ENCODE assay signal across 8 cellular contexts in genomic region chr19:8578642-8579265, GRCh38. TPM values are rescaled to one million over a fixed set of nuclear protein-coding genes. Genes with fewer than 3 reads are reported as not detected.
DNase-seq lines count a peak whose midpoint lies in the region; ATAC-seq and TF ChIP-seq lines count a peak whose summit lies in the region.

No MANE protein-coding gene starts in this region.

- CTCF ChIA-PET in A673 (lab: Charles Lee), result interaction anchor here (0.5 to 1.2 kb wide), 7 partner anchors 14 to 260 kb away, joined by 3 to 5 read pairs (median 3); partner anchors contain the start of gene HNRNPM
- CTCF ChIA-PET in activated CD8-positive, alpha-beta memory T cell treated with anti-CD3 and anti-CD28 coated beads, Interleukin-2, amount 10 ng/mL, durations not matched to agents 7 days and 5 days (lab: Charles Lee), result interaction anchor here (0.8 to 9.4 kb wide), 36 partner anchors 9 to 231 kb away, joined by 3 to 216 read pairs (median 6); partner anchors contain the start of genes HNRNPM, MARCHF2 and ZNF414

- H3K27ac ChIP-seq in A673 (ENCODE audit: low read depth, low read length, poor library complexity, severe bottlenecking) (no peak overlapping the region), endodermal cell (ENCODE audit: low read depth, low read length) (no peak overlapping the region)

- POLR2A ChIA-PET in A673 (lab: Charles Lee; ENCODE audit: low non-redundant PET), result no interaction called here

- H3K4me3 Mint-ChIP-seq in activated CD8-positive, alpha-beta memory T cell treated with anti-CD3 and anti-CD28 coated beads, Interleukin-2, amount 10 ng/mL, durations not matched to agents 7 days and 5 days, result peak overlapping the region; percentile 37
- H3K4me3 Mint-ChIP-seq in endodermal cell, result no peak overlapping the region

- peaks cover 28% of the 10 kb centered on the region for H3K36me3 Mint-ChIP-seq in activated CD8-positive, alpha-beta memory T cell treated with anti-CD3 and anti-CD28 coated beads, Interleukin-2, amount 10 ng/mL, durations not matched to agents 7 days and 5 days
- H3K36me3 Mint-ChIP-seq in endodermal cell (ENCODE audit: low read depth), result no peaks in the 10 kb centered on the region

- peaks cover 7% of the 10 kb centered on the region for H3K27me3 Mint-ChIP-seq in activated CD8-positive, alpha-beta memory T cell treated with anti-CD3 and anti-CD28 coated beads, Interleukin-2, amount 10 ng/mL, durations not matched to agents 7 days and 5 days
- H3K27me3 Mint-ChIP-seq in endodermal cell (ENCODE audit: insufficient read depth), result peaks cover 18% of the 10 kb centered on the region

- intact Hi-C loops in A673 (cut with micrococcal nuclease; ENCODE audit: unreplicated experiment), result no loop called here

- BruUV-seq in A673 (replicated peaks; lab: Mats Ljungman, UMichigan), result no TSS peak

- H3K9me3 Mint-ChIP-seq in activated CD8-positive, alpha-beta memory T cell treated with anti-CD3 and anti-CD28 coated beads, Interleukin-2, amount 10 ng/mL, durations not matched to agents 7 days and 5 days (ENCODE audit: low read depth), result no peaks in the 10 kb centered on the region
- H3K9me3 Mint-ChIP-seq in endodermal cell, result no peaks in the 10 kb centered on the region

- H3K27me3 ChIP-seq in A673 (replicated peaks; ENCODE audit: insufficient read depth, low read depth, low read length, poor library complexity) (no peaks in the 10 kb centered on the region), endodermal cell (ENCODE audit: control insufficient read depth, insufficient read depth, low read length, poor library complexity, severe bottlenecking) (no peaks in the 10 kb centered on the region)

- DNase-seq in A673 (ENCODE audit: low spot score) (peak; percentile 81), GM13977 (ENCODE audit: low spot score) (peak; percentile 84), NOMO-1 treated with dmso at 0.1 percent for 144 hours (lab: John Stamatoyannopoulos, UW; ENCODE audit: unreplicated experiment) (peak; percentile 64), endodermal cell (peak; percentile 95), myocyte (ENCODE audit: low read depth) (peak; percentile 69)
- peak; percentile 89 for DNase-seq in activated CD8-positive, alpha-beta memory T cell treated with anti-CD3 and anti-CD28 coated beads, Interleukin-2, amount 10 ng/mL, durations not matched to agents 7 days and 5 days
- DNase-seq in stimulated activated CD8-positive, alpha-beta memory T cell treated with anti-CD3 and anti-CD28 coated beads, Interleukin-7, amount 100 ng/mL, for 4 hours (ENCODE audit: low read depth in 2 of 2), result peak; percentile 60 to 67

- no peaks in the 10 kb centered on the region for H3K36me3 ChIP-seq in A673 (ENCODE audit: insufficient read depth, low read length, poor library complexity, severe bottlenecking)
- H3K36me3 ChIP-seq in endodermal cell (ENCODE audit: control insufficient read depth, insufficient read depth, low read length), result no peaks in the 10 kb centered on the region

- no peak overlapping the region for H3K9ac ChIP-seq in endodermal cell (ENCODE audit: extremely low read depth, low read length, poor library complexity, severe bottlenecking)

- in situ Hi-C loops in GM13977 (cut with MboI; ENCODE audit: low pct_unique_long_range_greater_than_20kb, low sequenced_read_pairs, unreplicated experiment), result no loop called here

- H3K27ac Mint-ChIP-seq in activated CD8-positive, alpha-beta memory T cell treated with anti-CD3 and anti-CD28 coated beads, Interleukin-2, amount 10 ng/mL, durations not matched to agents 7 days and 5 days, result peak overlapping the region; percentile 62
- H3K27ac Mint-ChIP-seq in endodermal cell, result no peak overlapping the region

- peaks cover 15% of the 10 kb centered on the region for H3K4me1 ChIP-seq in A673 (ENCODE audit: insufficient read depth, low read length, poor library complexity, severe bottlenecking)
- peaks cover 5% of the 10 kb centered on the region for H3K4me1 ChIP-seq in endodermal cell (ENCODE audit: control insufficient read depth, insufficient read depth, low read length)

- TF ChIP-seq CTCF in A673 (conservative IDR thresholded peaks at IDR 0.05; ENCODE audit: low read depth, low read length) (peak; percentile 98), GM13977 (IDR thresholded peaks at IDR 0.05; ENCODE audit: extremely low read depth, insufficient read depth, missing control alignments) (peak; percentile 89), endodermal cell (conservative IDR thresholded peaks at IDR 0.05) (peak; percentile 94)

- ATAC-seq in activated CD8-positive, alpha-beta memory T cell treated with anti-CD3 and anti-CD28 coated beads, Interleukin-2, amount 10 ng/mL, durations not matched to agents 7 days and 5 days, result no peak
- no peak for ATAC-seq in HG02759 (IDR thresholded peaks at IDR 0.05; ENCODE audit: unreplicated experiment)

- H3K4me1 Mint-ChIP-seq in activated CD8-positive, alpha-beta memory T cell treated with anti-CD3 and anti-CD28 coated beads, Interleukin-2, amount 10 ng/mL, durations not matched to agents 7 days and 5 days, result peaks cover 48% of the 10 kb centered on the region
- peaks cover 4% of the 10 kb centered on the region for H3K4me1 Mint-ChIP-seq in endodermal cell

- H3K4me3 ChIP-seq in A673 (ENCODE audit: low read depth, low read length, poor library complexity, severe bottlenecking) (no peak overlapping the region), endodermal cell (ENCODE audit: low read length) (no peak overlapping the region)

- 42 to 46% methylated on average over 16 to 17 of the region's 17 CpGs for WGBS in endodermal cell (ENCODE audit: insufficient coverage in 1 of 2, insufficient read length in 1 of 2), 2 experiments

- H3K9me3 ChIP-seq in A673 (ENCODE audit: low read depth, low read length, poor library complexity, severe bottlenecking), result no peaks in the 10 kb centered on the region
- no peaks in the 10 kb centered on the region for H3K9me3 ChIP-seq in endodermal cell (ENCODE audit: control insufficient read depth, low read length)

RNA-seq across cellular contexts. Expression of gene MYO1F, which starts 1.5 kb away (rescaled TPM):
- 0.26 and 0.37 TPM in 2 replicates for total RNA-seq in A673 (2021)
- 100 to 1,000 TPM; 250 to 441 TPM for total RNA-seq in activated CD8-positive, alpha-beta memory T cell treated with anti-CD3 and anti-CD28 coated beads, Interleukin-2, amount 10 ng/mL, durations not matched to agents 7 days and 5 days
- 1 to 10 TPM in 1 of 2 donors, under 1 TPM in 1; 0.57 to 1.1 TPM for total RNA-seq in endodermal cell
- 0.68 TPM for polyA plus RNA-seq in endodermal cell (2013, experiment 1 of 2)
- polyA plus RNA-seq in endodermal cell (2013, experiment 2 of 2), result 0.33 TPM
- total RNA-seq in myocyte, result 0.21 TPM in 1 of 2 replicates, not detected in the other
- polyA plus RNA-seq in myocyte (2012), result 1.7 TPM

RNA-seq across cellular contexts. Expression of gene ADAMTS10, which starts 31.8 kb away (rescaled TPM):
- total RNA-seq in A673 (2021) (29.5 and 40.5 TPM in 2 replicates), endodermal cell (10 to 100 TPM; 19.3 to 35.9 TPM), myocyte (0.83 TPM in 1 of 2 replicates, not detected in the other)
- total RNA-seq in activated CD8-positive, alpha-beta memory T cell treated with anti-CD3 and anti-CD28 coated beads, Interleukin-2, amount 10 ng/mL, durations not matched to agents 7 days and 5 days, result 1 to 10 TPM; 1.2 to 3.3 TPM
- 45.0 TPM for polyA plus RNA-seq in endodermal cell (2013, experiment 1 of 2)
- polyA plus RNA-seq in endodermal cell (2013, experiment 2 of 2), result 37.3 TPM
- 1.7 TPM for polyA plus RNA-seq in myocyte (2012)

RNA-seq across cellular contexts. Expression of gene NFILZ, which starts 51.7 kb away (rescaled TPM):
- total RNA-seq in A673 (2021), result not detected in 2 replicates
- not detected for total RNA-seq in activated CD8-positive, alpha-beta memory T cell treated with anti-CD3 and anti-CD28 coated beads, Interleukin-2, amount 10 ng/mL, durations not matched to agents 7 days and 5 days
- total RNA-seq in endodermal cell, result not detected
- not detected for polyA plus RNA-seq in endodermal cell (2013, experiment 1 of 2)
- not detected for polyA plus RNA-seq in endodermal cell (2013, experiment 2 of 2)
- not detected in 2 replicates for total RNA-seq in myocyte
- not detected for polyA plus RNA-seq in myocyte (2012)

Comparison
In these comparisons a context has a peak if more than half of its experiments do, and no peak if none do; other contexts are left out.
1. RNA of gene MYO1F, which starts 1.5 kb away (total RNA-seq): 250 to 441 TPM in activated CD8-positive, alpha-beta memory T cell treated with anti-CD3 and anti-CD28 coated beads, Interleukin-2, amount 10 ng/mL, durations not matched to agents 7 days and 5 days; 0.57 to 1.1 TPM in endodermal cell, 0.26 to 0.37 TPM in A673 and 0.21 TPM in myocyte; every median in the first group is over 100 times any median in the second.
2. Peak in every context shown above with its lines, with median percentiles within 50 percentile points of each other: DNase-seq and CTCF ChIP-seq.